ENCODE assay signal across 12 cellular contexts in genomic region chr11:68927280-68928107, GRCh38. TPM values are rescaled to one million over a fixed set of nuclear protein-coding genes. Genes with fewer than 3 reads are reported as not detected.
DNase-seq lines count a peak whose midpoint lies in the region; ATAC-seq and TF ChIP-seq lines count a peak whose summit lies in the region.
"Had no signal": no experiment of that assay in that cellular context is flagged by ENCODE, and none has a peak within 500 bp of the region (broad histone marks: within the 10 kb centered on the region; RNA-seq: fewer than 3 reads in every experiment).

No MANE protein-coding gene starts in this region.

- no peak overlapping the region for H2AFZ ChIP-seq in PC-9

- H3K36me3 ChIP-seq in rectal smooth muscle tissue (ENCODE audit: control insufficient read depth, insufficient read depth, low read length), result peaks cover 24% of the 10 kb centered on the region
- peaks cover 30% of the 10 kb centered on the region for H3K36me3 ChIP-seq in PC-9 (ENCODE audit: low read depth)

- no peak for TF ChIP-seq CTCF in PC-9 (conservative IDR thresholded peaks at IDR 0.05)

- CTCF ChIA-PET in PC-9 (lab: Charles Lee), result no interaction called here

- H3K79me2 ChIP-seq in PC-9 (ENCODE audit: low read depth), result no peaks in the 10 kb centered on the region

- H3K4me1 ChIP-seq in rectal smooth muscle tissue (ENCODE audit: control insufficient read depth, insufficient read depth, low read length) (peaks cover 35% of the 10 kb centered on the region), PC-9 (replicated peaks; ENCODE audit: insufficient read depth) (peaks cover 5% of the 10 kb centered on the region; the same call in 1 of the 2 replicates)

- H3F3A ChIP-seq in PC-9 (ENCODE audit: insufficient read depth, low read depth), result peaks cover 8% of the 10 kb centered on the region; the same call in 1 of the 2 replicates

- POLR2A ChIA-PET in PC-9 (lab: Charles Lee; ENCODE audit: unreplicated experiment), result interaction anchor here (0.6 kb wide), 1 partner anchor 31 kb away, joined by 5 read pairs; no protein-coding TSS in a partner anchor

- peaks cover 15% of the 10 kb centered on the region for H3K9me3 ChIP-seq in PC-9 (ENCODE audit: insufficient read depth, low read depth)

- ATAC-seq in GM19043 (IDR thresholded peaks at IDR 0.05; ENCODE audit: low read depth, unreplicated experiment), result peak; percentile 66
- no peak for ATAC-seq in HG03196 (IDR thresholded peaks at IDR 0.05; ENCODE audit: unreplicated experiment)
- ATAC-seq in HG03439 (IDR thresholded peaks at IDR 0.05; ENCODE audit: unreplicated experiment), result no peak

- BruUV-seq in PC-9 (replicated peaks; lab: Mats Ljungman, UMichigan), result no TSS peak

- intact Hi-C loops in PC-9 (cut with micrococcal nuclease; ENCODE audit: unreplicated experiment), result no loop called here

- DNase-seq in NCI-H2029 treated with DMSO at 0.1 percent for 48 hours (lab: John Stamatoyannopoulos, UW), result peak; percentile 23
- peak; percentile 40 for DNase-seq in dermis blood vessel endothelial cell
- DNase-seq in A172 (ENCODE audit: low spot score), result no peak
- no peak for DNase-seq in PC-9
- DNase-seq: activated T-cell treated with anti-CD3 and anti-CD28 coated beads for 4 hours, DND-41, NCI-H1105 had no signal

- H3K4me2 ChIP-seq in PC-9, result no peak overlapping the region

- no peaks in the 10 kb centered on the region for H3K9me2 ChIP-seq in PC-9 (ENCODE audit: insufficient read depth)

- H3K9ac ChIP-seq in rectal smooth muscle tissue (ENCODE audit: low read length), result no peak overlapping the region

- no peaks in the 10 kb centered on the region for H4K20me1 ChIP-seq in PC-9 (ENCODE audit: insufficient read depth)

- no peaks in the 10 kb centered on the region for H3K27me3 ChIP-seq in rectal smooth muscle tissue (ENCODE audit: control insufficient read depth, insufficient read depth, low read length)
- no peaks in the 10 kb centered on the region for H3K27me3 ChIP-seq in PC-9 (ENCODE audit: insufficient read depth, low read depth)

- H3K4me3 ChIP-seq in rectal smooth muscle tissue (ENCODE audit: low read length), result no peak overlapping the region
- no peak overlapping the region for H3K4me3 ChIP-seq in PC-9

- peak overlapping the region; percentile 91 for H3K27ac ChIP-seq in rectal smooth muscle tissue (ENCODE audit: low read depth, low read length)
- no peak overlapping the region for H3K27ac ChIP-seq in PC-9

RNA-seq across cellular contexts. Expression of gene IGHMBP2, which starts 23.8 kb away (rescaled TPM):
- total RNA-seq in dermis blood vessel endothelial cell, result 12.1 and 20.9 TPM in 2 replicates
- total RNA-seq in A172 (2014; rRNA removed; shearing (Covaris generic)), result 5.7 and 11.8 TPM in 2 replicates
- total RNA-seq in PC-9 (2021), result 27.0 and 27.6 TPM in 2 replicates

RNA-seq across cellular contexts. Expression of gene MRPL21, which starts 23.9 kb away (rescaled TPM):
- total RNA-seq in dermis blood vessel endothelial cell (50.5 and 54.7 TPM in 2 replicates), PC-9 (2021) (81.9 and 88.0 TPM in 2 replicates)
- 62.6 and 64.7 TPM in 2 replicates for total RNA-seq in A172 (2014; rRNA removed; shearing (Covaris generic))

RNA-seq across cellular contexts. Expression of gene MRGPRD, which starts 53.3 kb away (rescaled TPM):
- total RNA-seq in dermis blood vessel endothelial cell (not detected in 2 replicates), PC-9 (2021) (not detected in 2 replicates)
- not detected in 2 replicates for total RNA-seq in A172 (2014; rRNA removed; shearing (Covaris generic))
- total RNA-seq: SK-MEL-5 had no signal

Comparison
In these comparisons a context has a peak if more than half of its experiments do, and no peak if none do; other contexts are left out.
1. DNase-seq: peak in NCI-H2029 treated with DMSO at 0.1 percent for 48 hours (single experiment) and dermis blood vessel endothelial cell (single experiment); none in A172 (single experiment) and PC-9 (0 of 2).